In the genomic region with DNA sequence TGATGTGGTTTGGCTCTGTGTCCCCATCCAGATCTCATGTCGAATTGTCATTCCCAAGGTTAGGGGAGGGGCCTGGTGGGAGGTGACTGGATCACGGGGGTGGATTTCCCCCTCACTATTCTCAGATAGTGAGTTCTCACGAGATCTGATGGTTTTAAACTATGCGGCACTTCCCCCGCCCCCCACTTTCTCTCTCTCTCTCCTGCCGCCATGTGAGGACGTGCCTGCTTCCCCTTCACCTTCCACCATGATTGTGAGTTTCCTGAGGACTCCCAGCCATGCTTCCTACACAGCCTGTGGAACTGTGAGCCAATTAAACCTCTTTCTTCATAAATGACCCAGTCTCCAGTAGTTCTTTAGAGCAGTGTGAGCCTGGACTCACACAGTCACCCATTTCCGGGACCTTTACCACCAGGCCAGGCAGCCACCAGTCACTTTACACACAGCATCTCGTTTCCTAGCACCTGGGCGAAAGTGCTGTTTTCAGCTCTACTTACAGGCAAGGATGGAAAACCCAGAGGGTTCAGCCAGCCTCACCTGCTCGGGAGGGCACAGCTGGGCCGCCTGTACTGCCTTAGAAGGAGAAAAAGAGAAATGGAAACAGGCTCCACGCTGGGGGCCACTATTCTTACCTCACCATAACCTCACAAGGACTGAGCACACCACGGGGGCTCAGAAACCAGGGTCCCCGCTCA, we compare ENCODE assay signal across 26 cellular contexts.
"Had no signal": no experiment of that assay in that cellular context is flagged by ENCODE, and none has a peak within 500 bp of the region (broad histone marks: within the 10 kb centered on the region; RNA-seq: fewer than 3 reads in every experiment).

No MANE protein-coding gene starts in this region.

- H3K27me3 ChIP-seq: right atrium auricular region, testis had no signal

- H3K4me2 ChIP-seq: smooth muscle cell had no signal

- H3K9me3 ChIP-seq: esophagus squamous epithelium, neutrophil, prostate gland, right atrium auricular region, stomach, testis, tibial artery, upper lobe of left lung had no signal

- H3K9me3 Mint-ChIP-seq: natural killer cell had no signal

- H3K4me1 ChIP-seq: prostate gland, testis had no signal

- H3K27ac Mint-ChIP-seq: memory B cell had no signal

- DNase-seq: dermis blood vessel endothelial cell; effector memory CD4-positive, alpha-beta T cell; erythroblast; esophagus squamous epithelium; foreskin melanocyte; hypothalamus; kidney; natural killer cell; stimulated activated CD4-positive, alpha-beta T cell treated with anti-CD3 and anti-CD28 coated beads, Interleukin-12 subunit alpha, Interleukin-12 subunit beta, amount 100 ng/mL, for 4 hours; stimulated activated CD4-positive, alpha-beta T cell treated with anti-CD3 and anti-CD28 coated beads, Interleukin-1b, Interleukin-23, amount 100 ng/mL, for 48 hours; stimulated activated CD4-positive, alpha-beta T cell treated with anti-CD3 and anti-CD28 coated beads, Interleukin-4, amount 100 ng/mL, for 1 hour; stimulated activated CD8-positive, alpha-beta memory T cell treated with anti-CD3 and anti-CD28 coated beads, Interleukin-4, amount 100 ng/mL, for 48 hours; stimulated activated naive CD4-positive, alpha-beta T cell treated with Interleukin-2 at 50 U/mL for 16 hours; stomach; testis; tibial artery; upper lobe of left lung had no signal

- H3K27ac ChIP-seq: coronary artery, esophagus squamous epithelium, neutrophil, prostate gland, right atrium auricular region, stomach, testis, tibial artery, upper lobe of left lung had no signal

- H3K36me3 Mint-ChIP-seq: natural killer cell had no signal

- H3K36me3 ChIP-seq: esophagus squamous epithelium, neutrophil, prostate gland, right atrium auricular region, stomach, tibial artery, upper lobe of left lung had no signal

- H3K4me3 Mint-ChIP-seq: memory B cell, natural killer cell had no signal

- ATAC-seq: left lobe of liver, natural killer cell, sciatic nerve had no signal

- H3K4me3 ChIP-seq: coronary artery, esophagus squamous epithelium, lung, prostate gland, right atrium auricular region, smooth muscle cell, stomach, testis, tibial artery, upper lobe of left lung had no signal
